8 cellular contexts compared by ENCODE assay signal in the genomic region with DNA sequence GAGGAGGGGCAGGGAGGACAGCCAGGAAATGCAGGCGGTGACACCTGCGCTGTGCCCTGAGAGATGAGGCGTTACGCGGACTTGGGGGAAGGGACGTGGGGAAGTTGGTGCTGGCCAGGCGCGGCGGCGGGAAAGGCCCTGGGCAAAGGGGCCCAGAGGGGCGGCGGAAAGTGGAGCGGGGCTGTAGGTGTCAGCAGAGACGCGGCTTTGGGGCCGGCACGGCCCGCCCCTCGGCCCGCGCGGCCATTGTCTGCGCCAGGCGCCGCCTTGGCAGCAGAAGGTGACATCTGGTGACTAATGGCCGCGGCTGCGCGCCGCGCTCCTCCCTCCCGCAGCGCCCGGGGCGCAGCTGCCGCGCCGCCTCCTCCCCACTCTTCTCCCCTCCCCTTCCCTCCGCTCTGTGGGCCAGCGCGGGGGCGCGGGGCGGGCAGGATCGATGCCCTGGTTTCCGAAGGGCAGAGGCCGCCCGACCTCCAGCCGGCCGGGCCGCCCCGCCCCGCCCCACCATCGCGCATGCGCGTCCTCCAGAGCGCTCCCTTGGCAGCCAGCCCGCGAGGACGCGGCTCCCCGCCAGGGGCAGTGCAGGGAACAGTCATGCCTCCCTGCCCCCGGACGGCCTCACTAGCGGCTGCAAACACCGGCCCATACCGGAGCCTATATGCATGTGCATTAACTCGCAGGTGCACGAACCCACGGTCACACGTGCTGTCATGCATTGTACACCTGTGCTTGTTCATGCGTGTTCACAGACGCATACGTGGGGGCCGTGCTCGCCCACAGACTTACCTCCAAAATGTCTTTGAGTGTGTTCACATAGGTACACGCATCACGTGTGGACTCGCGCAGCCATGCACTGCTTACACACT.
A peak's percentile ranks its signal among the peaks of the same experiment; 100 is the strongest.
DNase-seq lines count a peak whose midpoint lies in the region; ATAC-seq and TF ChIP-seq lines count a peak whose summit lies in the region.

No MANE protein-coding gene starts in this region.

- TF ChIP-seq POLR2A in vagina (IDR thresholded peaks at IDR 0.05) = peak in 1 of 2 donors; percentile 31

- H3K4me3 ChIP-seq in right atrium auricular region (peak overlapping the region; percentile 32 to 57), vagina (peak overlapping the region; percentile 56 to 61)

- in situ Hi-C loops in GM13977 (cut with MboI; ENCODE audit: low pct_unique_long_range_greater_than_20kb, low sequenced_read_pairs, unreplicated experiment) = no loop called here

- H3K27ac ChIP-seq in right atrium auricular region (peak overlapping the region; percentile 77 to 79), vagina (peak overlapping the region; percentile 84)

- H3K36me3 ChIP-seq in right atrium auricular region = no peaks in the 10 kb centered on the region
- H3K36me3 ChIP-seq in vagina = no peaks in the 10 kb centered on the region

- peak; percentile 97 for DNase-seq in GM13977 (ENCODE audit: low spot score)
- peak; percentile 79 for DNase-seq in NCI-H1436 treated with DMSO at 0.1 percent for 48 hours (lab: John Stamatoyannopoulos, UW)
- DNase-seq in T follicular helper cell (ENCODE audit: low read depth) = peak; percentile 92
- DNase-seq in amniotic stem cell (lab: John Stamatoyannopoulos, UW) = peak; percentile 66
- peak; percentile 92 for DNase-seq in right atrium auricular region (ENCODE audit: low spot score)
- DNase-seq in putamen (ENCODE audit: low spot score) = peak; percentile 97
- peak; percentile 93 to 96 for DNase-seq in vagina (ENCODE audit: extremely low spot score in 2 of 2)

- TF ChIP-seq CTCF in GM13977 (IDR thresholded peaks at IDR 0.05; ENCODE audit: extremely low read depth, insufficient read depth, missing control alignments) (peak; percentile 70), right atrium auricular region (IDR thresholded peaks at IDR 0.05) (peak; percentile 46 to 64), vagina (IDR thresholded peaks at IDR 0.05) (peak; percentile 12 to 76 (median 47))

- H3K9me3 ChIP-seq in right atrium auricular region (no peaks in the 10 kb centered on the region), vagina (no peaks in the 10 kb centered on the region)

- H3K4me1 ChIP-seq in right atrium auricular region (peaks cover 0 to 17% of the 10 kb centered on the region in 2 donors), vagina (peaks cover 12% of the 10 kb centered on the region)

- peak; percentile 80 for ATAC-seq in HG02870 (IDR thresholded peaks at IDR 0.05; ENCODE audit: unreplicated experiment)

- intact Hi-C loops in vagina (cut with DNase I) = loop anchor here (5.0 kb wide), 2 partner anchors 764 to 894 kb away; a partner anchor contains a TSS

- no peaks in the 10 kb centered on the region for H3K27me3 ChIP-seq in right atrium auricular region
- no peaks in the 10 kb centered on the region for H3K27me3 ChIP-seq in vagina

Comparison
In these comparisons a context has a peak if more than half of its experiments do, and no peak if none do; other contexts are left out.
1. Peak in every context shown above with its lines: DNase-seq, ATAC-seq, H3K4me3 ChIP-seq and H3K27ac ChIP-seq.